Comparison of ENCODE assay signal across 8 cellular contexts in genomic region chr15:94206463-94207167, GRCh38. TPM values are rescaled to one million over a fixed set of nuclear protein-coding genes. Genes with fewer than 3 reads are reported as not detected.
DNase-seq lines count a peak whose midpoint lies in the region; ATAC-seq and TF ChIP-seq lines count a peak whose summit lies in the region.

No MANE protein-coding gene starts in this region.

- ATAC-seq in GM18520 (IDR thresholded peaks at IDR 0.05; ENCODE audit: unreplicated experiment): no peak

- in situ Hi-C loops in astrocyte of the spinal cord (cut with HindIII; ENCODE audit: low sequenced_read_pairs): no loop called here

- no peak overlapping the region for H3K4me3 ChIP-seq in astrocyte of the spinal cord (ENCODE audit: low read depth, low read length)

- no peak for TF ChIP-seq CTCF in astrocyte of the spinal cord (IDR thresholded peaks at IDR 0.05; ENCODE audit: low read depth, low read length)

- peak; percentile 54 for DNase-seq in activated CD4-positive, alpha-beta T cell treated with anti-CD3 and anti-CD28 coated beads for 48 hours
- DNase-seq in activated CD4-positive, alpha-beta T cell treated with anti-CD3 and anti-CD28 coated beads, Interleukin-2, amount 50 U/mL, for 1 hour: no peak
- peak; percentile 75 to 98 for DNase-seq in NOMO-1 (lab: John Stamatoyannopoulos, UW; ENCODE audit: unreplicated experiment in 2 of 2)
- peak; percentile 87 for DNase-seq in astrocyte of the spinal cord (ENCODE audit: low read depth, low spot score)
- DNase-seq in stimulated activated CD8-positive, alpha-beta memory T cell treated with anti-CD3 and anti-CD28 coated beads, Interleukin-2, amount 100 ng/mL, for 48 hours (ENCODE audit: low read depth in 2 of 2): peak; percentile 25 to 37
- no peak for DNase-seq in occipital lobe (lab: John Stamatoyannopoulos, UW)
- DNase-seq in GM19238 (ENCODE audit: insufficient read length, low spot score): no peak

RNA-seq across cellular contexts. Expression of gene MCTP2, which starts 24.7 kb away (rescaled TPM):
- 0.62 TPM for total RNA-seq in occipital lobe

Comparison
In these comparisons a context has a peak if more than half of its experiments do, and no peak if none do; other contexts are left out.
1. DNase-seq: peak in activated CD4-positive, alpha-beta T cell treated with anti-CD3 and anti-CD28 coated beads for 48 hours (single experiment), NOMO-1 (2 of 2), astrocyte of the spinal cord (single experiment) and stimulated activated CD8-positive, alpha-beta memory T cell treated with anti-CD3 and anti-CD28 coated beads, Interleukin-2, amount 100 ng/mL, for 48 hours (2 of 2); none in activated CD4-positive, alpha-beta T cell treated with anti-CD3 and anti-CD28 coated beads, Interleukin-2, amount 50 U/mL, for 1 hour (single experiment), occipital lobe (single experiment) and GM19238 (single experiment).